8 cellular contexts compared by ENCODE assay signal in genomic region chr2:219475697-219476604, GRCh38. TPM values are rescaled to one million over a fixed set of nuclear protein-coding genes. Genes with fewer than 3 reads are reported as not detected.
DNase-seq lines count a peak whose midpoint lies in the region; ATAC-seq and TF ChIP-seq lines count a peak whose summit lies in the region.

No MANE protein-coding gene starts in this region.

- no peaks in the 10 kb centered on the region for H3K36me3 Mint-ChIP-seq in activated T-helper 2 cell treated with anti-CD3 and anti-CD28 coated beads, Interferon-gamma antibody, Interleukin-2, Interleukin-4, amounts not matched to agents 10 μg/mL and 5 μg/mL and 100 μg/mL, durations not matched to agents 14 hours and 24 hours and 36 hours (ENCODE audit: low read depth)

- peaks cover 4% of the 10 kb centered on the region for H3K4me1 Mint-ChIP-seq in activated T-helper 2 cell treated with anti-CD3 and anti-CD28 coated beads, Interferon-gamma antibody, Interleukin-2, Interleukin-4, amounts not matched to agents 10 μg/mL and 5 μg/mL and 100 μg/mL, durations not matched to agents 14 hours and 24 hours and 36 hours (ENCODE audit: low read depth)

- TF ChIP-seq CTCF in PC-3 (conservative IDR thresholded peaks at IDR 0.05; ENCODE audit: low read depth, low read length): peak; percentile 95
- peak; percentile 81 for TF ChIP-seq CTCF in osteoblast (IDR thresholded peaks at IDR 0.05; ENCODE audit: extremely low read depth, low read depth, low read length)

- H3K4me1 ChIP-seq in PC-3 (ENCODE audit: insufficient read depth, low read length): 0 out of 2 replicates have a peak, but pooled peaks cover 4% of the 10 kb centered on the region
- H3K4me1 ChIP-seq in osteoblast (ENCODE audit: insufficient read depth, low read length): no peaks in the 10 kb centered on the region
- no peaks in the 10 kb centered on the region for H3K4me1 ChIP-seq in aorta (ENCODE audit: control insufficient read depth in 1 of 2, insufficient read depth in 2 of 2, low read length in 2 of 2)

- no peaks in the 10 kb centered on the region for H3K9me2 ChIP-seq in PC-3 (replicated peaks; ENCODE audit: low read length)

- DNase-seq in DMS 273 treated with DMSO at 0.1 percent for 48 hours (lab: John Stamatoyannopoulos, UW) (peak; percentile 6), HEK293T (ENCODE audit: extremely low spot score) (peak; percentile 82), PC-3 (peak; percentile 76), germinal center (ENCODE audit: low spot score) (peak; percentile 59), osteoblast (ENCODE audit: insufficient read length, low spot score, missing footprints) (peak; percentile 98), aorta (peak; percentile 76 to 92)
- peak; percentile 39 for DNase-seq in activated T-helper 2 cell treated with anti-CD3 and anti-CD28 coated beads, Interferon-gamma antibody, Interleukin-2, Interleukin-4, amounts not matched to agents 10 μg/mL and 5 μg/mL and 100 μg/mL, durations not matched to agents 14 hours and 24 hours and 36 hours (ENCODE audit: low spot score)

- H3K9me3 Mint-ChIP-seq in activated T-helper 2 cell treated with anti-CD3 and anti-CD28 coated beads, Interferon-gamma antibody, Interleukin-2, Interleukin-4, amounts not matched to agents 10 μg/mL and 5 μg/mL and 100 μg/mL, durations not matched to agents 14 hours and 24 hours and 36 hours: no peaks in the 10 kb centered on the region

- no peaks in the 10 kb centered on the region for H3K79me2 ChIP-seq in PC-3 (ENCODE audit: low read length)
- no peaks in the 10 kb centered on the region for H3K79me2 ChIP-seq in osteoblast (ENCODE audit: insufficient read depth, low read length)

- H3K4me3 Mint-ChIP-seq in activated T-helper 2 cell treated with anti-CD3 and anti-CD28 coated beads, Interferon-gamma antibody, Interleukin-2, Interleukin-4, amounts not matched to agents 10 μg/mL and 5 μg/mL and 100 μg/mL, durations not matched to agents 14 hours and 24 hours and 36 hours (ENCODE audit: low read depth): no peak overlapping the region

- H3K27ac ChIP-seq in PC-3 (ENCODE audit: low read length) (no peak overlapping the region), osteoblast (ENCODE audit: low read depth, low read length) (no peak overlapping the region), aorta (ENCODE audit: low read depth in 1 of 2, low read length in 2 of 2) (peak overlapping the region in 1 of 2 donors; percentile 36)

- peak overlapping the region; percentile 46 for H3K4me2 ChIP-seq in PC-3 (ENCODE audit: low read length)
- H3K4me2 ChIP-seq in osteoblast (ENCODE audit: insufficient read depth, low read length): no peak overlapping the region

- no peak overlapping the region for H3K4me3 ChIP-seq in PC-3 (ENCODE audit: low read length)
- no peak overlapping the region for H3K4me3 ChIP-seq in osteoblast (ENCODE audit: insufficient read depth, low read length)
- H3K4me3 ChIP-seq in aorta (ENCODE audit: low read length in 2 of 2): no peak overlapping the region

- no TSS peak for BruUV-seq in PC-3 (replicated peaks; lab: Mats Ljungman, UMichigan)

- H3F3A ChIP-seq in PC-3 (ENCODE audit: low read length, unreplicated experiment): no peaks in the 10 kb centered on the region

- H3K9me3 ChIP-seq in PC-3 (ENCODE audit: low read length): no peaks in the 10 kb centered on the region
- no peaks in the 10 kb centered on the region for H3K9me3 ChIP-seq in osteoblast (ENCODE audit: low read depth, low read length)
- H3K9me3 ChIP-seq in aorta (ENCODE audit: control insufficient read depth, low read length): no peaks in the 10 kb centered on the region

- H3K36me3 ChIP-seq in PC-3 (ENCODE audit: low read depth, low read length): no peaks in the 10 kb centered on the region
- H3K36me3 ChIP-seq in osteoblast (ENCODE audit: insufficient read depth, low read length): peaks cover 81% of the 10 kb centered on the region
- peaks cover 0 to 16% of the 10 kb centered on the region in 2 donors for H3K36me3 ChIP-seq in aorta (ENCODE audit: control insufficient read depth in 1 of 2, insufficient read depth in 2 of 2, low read length in 1 of 2)

- 41 to 43% methylated on average over 14 of the region's 14 CpGs for WGBS in aorta, 2 donors

- intact Hi-C loops in PC-3 (cut with micrococcal nuclease): loop anchor here (1.0 kb wide), 1 partner anchor 54 kb away; no protein-coding TSS in a partner anchor
- intact Hi-C loops in activated T-helper 2 cell treated with anti-CD3 and anti-CD28 coated beads, Interferon-gamma antibody, Interleukin-2, Interleukin-4, amounts not matched to agents 10 μg/mL and 5 μg/mL and 100 μg/mL, durations not matched to agents 14 hours and 24 hours and 36 hours (cut with micrococcal nuclease): loop anchor here (1.0 kb wide), 1 partner anchor 54 kb away; no protein-coding TSS in a partner anchor
- intact Hi-C loops in aorta (cut with DNase I): no loop called here

- no peak overlapping the region for H3K9ac ChIP-seq in PC-3 (ENCODE audit: low read length)

- H4K20me1 ChIP-seq in PC-3 (ENCODE audit: low read length) (no peaks in the 10 kb centered on the region), osteoblast (ENCODE audit: insufficient read depth, low read length) (no peaks in the 10 kb centered on the region)

- no peaks in the 10 kb centered on the region for H3K27me3 ChIP-seq in PC-3 (ENCODE audit: low read length)
- no peaks in the 10 kb centered on the region for H3K27me3 ChIP-seq in osteoblast (ENCODE audit: insufficient read depth, low read length)
- H3K27me3 ChIP-seq in aorta (ENCODE audit: control insufficient read depth in 1 of 2, insufficient read depth in 2 of 2, low read length in 1 of 2): no peaks in the 10 kb centered on the region

- ATAC-seq in PC-3: peak; percentile 79
- peak; percentile 77 for ATAC-seq in aorta (ENCODE audit: low FRiP score)
- no peak for ATAC-seq in GM18858 (IDR thresholded peaks at IDR 0.05; ENCODE audit: unreplicated experiment)

- H3K27me3 Mint-ChIP-seq in activated T-helper 2 cell treated with anti-CD3 and anti-CD28 coated beads, Interferon-gamma antibody, Interleukin-2, Interleukin-4, amounts not matched to agents 10 μg/mL and 5 μg/mL and 100 μg/mL, durations not matched to agents 14 hours and 24 hours and 36 hours (ENCODE audit: low read depth): peaks cover 4% of the 10 kb centered on the region

- H3K27ac Mint-ChIP-seq in activated T-helper 2 cell treated with anti-CD3 and anti-CD28 coated beads, Interferon-gamma antibody, Interleukin-2, Interleukin-4, amounts not matched to agents 10 μg/mL and 5 μg/mL and 100 μg/mL, durations not matched to agents 14 hours and 24 hours and 36 hours: no peak overlapping the region

- CTCF ChIA-PET in HEK293T (lab: Yijun Ruan, JAX): interaction anchor here (0.6 to 2.2 kb wide), 12 partner anchors 10 to 61 kb away, joined by 3 to 12 read pairs (median 4); partner anchors contain the start of gene GMPPA
- CTCF ChIA-PET in PC-3 (lab: Charles Lee): interaction anchor here (0.5 to 1.2 kb wide), 6 partner anchors 23 to 500 kb away, joined by 3 to 7 read pairs (median 4); partner anchors contain the start of gene GMPPA

- POLR2A ChIA-PET in HEK293T (lab: Yijun Ruan, JAX): interaction anchor here (1.0 to 1.5 kb wide), 3 partner anchors 20 to 23 kb away, joined by 3 read pairs; partner anchors contain the start of gene GMPPA
- POLR2A ChIA-PET in PC-3 (lab: Charles Lee; ENCODE audit: unreplicated experiment): interaction anchor here (0.6 to 0.8 kb wide), 2 partner anchors 23 to 24 kb away, joined by 3 to 9 read pairs; partner anchors contain the start of gene GMPPA

- no peak overlapping the region for H2AFZ ChIP-seq in PC-3 (ENCODE audit: low read length)
- H2AFZ ChIP-seq in osteoblast (ENCODE audit: low read length): no peak overlapping the region

TF ChIP-seq in HEK293T, 16 proteins besides CTCF, POLR2A, EP300 and RAD21 (continues in another document):
- TF ChIP-seq TARDBP (IDR thresholded peaks at IDR 0.05) (no peak), SUZ12 (IDR thresholded peaks at IDR 0.05) (no peak), ELF4 (IDR thresholded peaks at IDR 0.05) (no peak), BHLHE40 (IDR thresholded peaks at IDR 0.05; ENCODE audit: borderline replicate concordance) (no peak), ARNT (IDR thresholded peaks at IDR 0.05) (0 out of 2 replicates have a peak, but pooled peaks have one; percentile 7), PKNOX1 (IDR thresholded peaks at IDR 0.05) (no peak)

RNA-seq across cellular contexts. Expression of gene GMPPA, which starts 22.7 kb away (rescaled TPM):
- 78.1 and 85.7 TPM in 2 replicates for total RNA-seq in PC-3 (2014; rRNA removed)
- total RNA-seq in activated T-helper 2 cell treated with anti-CD3 and anti-CD28 coated beads, Interferon-gamma antibody, Interleukin-2, Interleukin-4, amounts not matched to agents 10 μg/mL and 5 μg/mL and 100 μg/mL, durations not matched to agents 14 hours and 24 hours and 36 hours: 52.0 and 52.9 TPM in 2 replicates
- total RNA-seq in osteoblast: 46.0 and 46.3 TPM in 2 replicates
- 10 to 100 TPM; 38.5 to 42.3 TPM for total RNA-seq in aorta
- polyA plus RNA-seq in aorta: 100 to 1,000 TPM in 1 of 2 donors, 10 to 100 TPM in 1; 17.0 to 135 TPM

RNA-seq across cellular contexts. Expression of gene ASIC4, which starts 38.3 kb away (rescaled TPM):
- total RNA-seq in PC-3 (2014; rRNA removed): 0.11 TPM in 1 of 2 replicates, not detected in the other
- total RNA-seq in activated T-helper 2 cell treated with anti-CD3 and anti-CD28 coated beads, Interferon-gamma antibody, Interleukin-2, Interleukin-4, amounts not matched to agents 10 μg/mL and 5 μg/mL and 100 μg/mL, durations not matched to agents 14 hours and 24 hours and 36 hours: not detected in 2 replicates
- total RNA-seq in osteoblast: under 0.01 TPM in 1 of 2 replicates, not detected in the other
- total RNA-seq in aorta: under 1 TPM; 0.29 to 0.42 TPM
- polyA plus RNA-seq in aorta: under 1 TPM in 1 of 2 donors, not detected in 1; 0.26 TPM

RNA-seq across cellular contexts. Expression of gene SPEG, which starts 41.3 kb away (rescaled TPM):
- 30.7 and 45.2 TPM in 2 replicates for total RNA-seq in PC-3 (2014; rRNA removed)
- not detected in 2 replicates for total RNA-seq in activated T-helper 2 cell treated with anti-CD3 and anti-CD28 coated beads, Interferon-gamma antibody, Interleukin-2, Interleukin-4, amounts not matched to agents 10 μg/mL and 5 μg/mL and 100 μg/mL, durations not matched to agents 14 hours and 24 hours and 36 hours
- 24.2 and 26.4 TPM in 2 replicates for total RNA-seq in osteoblast
- 100 to 1,000 TPM; 261 to 453 TPM for total RNA-seq in aorta
- 1,000 to 10,000 TPM in 1 of 2 donors, 10 to 100 TPM in 1; 81.6 to 1,108 TPM for polyA plus RNA-seq in aorta

RNA-seq across cellular contexts. Expression of gene DES, which starts 57.8 kb away (rescaled TPM):
- total RNA-seq in PC-3 (2014; rRNA removed) (not detected in 2 replicates), osteoblast (0.72 and 1.2 TPM in 2 replicates), aorta (100 to 1,000 TPM; 282 to 314 TPM)
- not detected in 2 replicates for total RNA-seq in activated T-helper 2 cell treated with anti-CD3 and anti-CD28 coated beads, Interferon-gamma antibody, Interleukin-2, Interleukin-4, amounts not matched to agents 10 μg/mL and 5 μg/mL and 100 μg/mL, durations not matched to agents 14 hours and 24 hours and 36 hours
- polyA plus RNA-seq in aorta: 100 to 1,000 TPM in 1 of 2 donors, 10 to 100 TPM in 1; 22.5 to 145 TPM

Comparison
In these comparisons a context has a peak if more than half of its experiments do, and no peak if none do; other contexts are left out.
1. DNase-seq: peak in every context shown above with its lines; median percentile 98 in osteoblast; 84 in aorta; 82 in HEK293T; 76 in PC-3; 59 in germinal center; 39 in activated T-helper 2 cell treated with anti-CD3 and anti-CD28 coated beads, Interferon-gamma antibody, Interleukin-2, Interleukin-4, amounts not matched to agents 10 μg/mL and 5 μg/mL and 100 μg/mL, durations not matched to agents 14 hours and 24 hours and 36 hours; 6 in DMS 273 treated with DMSO at 0.1 percent for 48 hours.
2. RNA of gene SPEG, which starts 41.3 kb away (total RNA-seq): 261 to 453 TPM in aorta, 30.7 to 45.2 TPM in PC-3 and 24.2 to 26.4 TPM in osteoblast; not detected in activated T-helper 2 cell treated with anti-CD3 and anti-CD28 coated beads, Interferon-gamma antibody, Interleukin-2, Interleukin-4, amounts not matched to agents 10 μg/mL and 5 μg/mL and 100 μg/mL, durations not matched to agents 14 hours and 24 hours and 36 hours; every median in the first group is over 10 times any median in the second.
3. intact Hi-C loops: an anchor here in PC-3 (1.0 kb wide) and activated T-helper 2 cell treated with anti-CD3 and anti-CD28 coated beads, Interferon-gamma antibody, Interleukin-2, Interleukin-4, amounts not matched to agents 10 μg/mL and 5 μg/mL and 100 μg/mL, durations not matched to agents 14 hours and 24 hours and 36 hours (1.0 kb wide); none called in aorta.